21 cellular contexts compared by ENCODE assay signal in the genomic region with DNA sequence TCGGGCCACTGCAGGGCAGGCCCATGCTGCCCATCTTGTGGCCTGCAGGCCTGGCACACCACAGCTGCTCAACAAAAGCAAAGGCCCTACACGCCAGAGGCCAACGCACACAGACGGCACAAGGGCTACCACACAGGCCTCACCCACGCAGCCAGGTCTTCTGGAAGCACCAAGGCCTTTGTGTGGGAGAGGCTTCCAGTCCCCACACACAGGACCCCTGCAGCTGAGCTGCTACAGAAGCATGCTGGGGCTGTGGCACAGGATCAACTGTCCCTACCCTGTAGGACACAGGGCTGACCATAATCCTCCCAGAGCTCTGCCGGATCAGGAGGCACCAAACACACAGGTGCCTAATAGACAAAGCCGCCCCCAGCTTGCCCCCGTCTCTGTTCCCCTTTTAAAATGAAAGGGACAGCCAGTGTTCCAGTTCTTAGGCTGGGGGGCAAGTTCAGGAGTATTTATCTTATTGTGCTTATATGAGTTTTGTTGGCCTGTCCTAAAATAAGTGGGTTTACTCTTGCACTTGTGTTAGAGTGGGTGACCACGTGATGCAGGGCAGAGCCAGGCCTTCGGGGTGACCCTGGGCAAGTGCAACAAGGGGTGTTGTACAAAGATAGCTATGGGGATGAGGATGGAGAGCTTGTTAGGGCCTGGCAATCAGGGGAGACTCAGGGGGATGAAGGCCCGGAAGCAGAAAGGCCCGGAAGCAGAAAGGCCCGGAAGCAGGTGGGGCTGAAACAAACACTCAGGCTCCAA. TPM values are rescaled to one million over a fixed set of nuclear protein-coding genes. Genes with fewer than 3 reads are reported as not detected.
DNase-seq lines count a peak whose midpoint lies in the region; ATAC-seq, FAIRE-seq and TF ChIP-seq lines count a peak whose summit lies in the region.
"Had no signal": no experiment of that assay in that cellular context is flagged by ENCODE, and none has a peak within 500 bp of the region (broad histone marks: within the 10 kb centered on the region; RNA-seq: fewer than 3 reads in every experiment).

No MANE protein-coding gene starts in this region.

- 89% methylated on average over 8 of the region's 13 CpGs for WGBS in K562 (ENCODE audit: insufficient coverage, low coverage, missing lambda C conversion rate)

- no peak for DNase-seq in activated naive CD8-positive, alpha-beta T cell treated with anti-CD3 and anti-CD28 coated beads, Interleukin-2, amount 50 U/mL, for 24 hours
- DNase-seq in K562 (ENCODE audit: extremely low read depth in 1 of 4, low spot score in 3 of 4) = no peak
- DNase-seq in osteoblast (ENCODE audit: insufficient read length, low spot score, missing footprints) = peak; percentile 42
- DNase-seq in NCI-H82 (lab: John Stamatoyannopoulos, UW) = no peak
- DNase-seq in tibial artery = no peak
- DNase-seq: BE2C; Calu3; CD4-positive, alpha-beta memory T cell; GF-D8; GOT3; NCI-H1417 treated with DMSO at 0.1 percent for 48 hours; NCI-H187 treated with DMSO at 0.1 percent for 48 hours; NCI-H2227 treated with DMSO at 0.1 percent for 48 hours; NCI-H524; PC-9 had no signal

- no peaks in the 10 kb centered on the region for H3K27me3 ChIP-seq in K562 (ENCODE audit: control insufficient read depth in 2 of 2, insufficient read depth in 2 of 2, low read length in 2 of 2)
- no peaks in the 10 kb centered on the region for H3K27me3 ChIP-seq in osteoblast (ENCODE audit: insufficient read depth, low read length)
- H3K27me3 ChIP-seq in tibial artery = no peaks in the 10 kb centered on the region
- H3K27me3 ChIP-seq: BE2C had no signal

- CTCF ChIA-PET in HEK293 (lab: Yijun Ruan, JAX) (interaction anchor here (0.5 kb wide), 1 partner anchor 51 kb away, joined by 3 read pairs; no protein-coding TSS in a partner anchor), K562 (lab: Yijun Ruan, JAX; ENCODE audit: low intra/inter-chr PET ratio) (no interaction called here)

- TF ChIP-seq RAD21 in K562 (CRISPR knock-in tag; conservative IDR thresholded peaks at IDR 0.05 in 1 of 2, IDR thresholded peaks at IDR 0.05 in 1 of 2) = no peak

- TF ChIP-seq EP300 in K562 (IDR thresholded peaks at IDR 0.05; ENCODE audit: low read length) = no peak

- H3K4me1 ChIP-seq in HEK293 (ENCODE audit: control insufficient read depth, insufficient read depth, low read length) (no peaks in the 10 kb centered on the region), K562 (replicated peaks in 1 of 2; ENCODE audit: control insufficient read depth in 2 of 2, insufficient read depth in 2 of 2, low read length in 2 of 2) (peaks cover 23 to 50% of the 10 kb centered on the region in 2 experiments; a peak in 4 of 5 replicates), osteoblast (ENCODE audit: insufficient read depth, low read length) (peaks cover 11% of the 10 kb centered on the region), tibial artery (peaks cover 0 to 18% (median 15%) of the 10 kb centered on the region in 4 donors)

- no peak overlapping the region for H3K27ac Mint-ChIP-seq in activated naive CD8-positive, alpha-beta T cell
- H3K27ac Mint-ChIP-seq in activated naive CD8-positive, alpha-beta T cell treated with anti-CD3 and anti-CD28 coated beads, Interleukin-2, amount 50 U/mL, for 24 hours = no peak overlapping the region
- H3K27ac Mint-ChIP-seq: CD4-positive, alpha-beta memory T cell had no signal

- no peak for ATAC-seq in activated naive CD8-positive, alpha-beta T cell treated with anti-CD3 and anti-CD28 coated beads, Interleukin-2, amount 50 U/mL, for 24 hours
- ATAC-seq in K562 (no peak), GM21786 (IDR thresholded peaks at IDR 0.05; ENCODE audit: unreplicated experiment) (no peak)

- H3K36me3 ChIP-seq in HEK293 (ENCODE audit: control insufficient read depth in 2 of 2, insufficient read depth in 1 of 2, low read length in 2 of 2) (peaks cover 13 to 82% of the 10 kb centered on the region in 2 experiments; a peak in 2 of 3 replicates), K562 (ENCODE audit: control insufficient read depth, insufficient read depth, low read length) (peaks cover 64% of the 10 kb centered on the region), osteoblast (ENCODE audit: insufficient read depth, low read length) (peaks cover 12% of the 10 kb centered on the region), tibial artery (peaks cover 22 to 59% (median 32%) of the 10 kb centered on the region in 3 donors)

- no peak for TF ChIP-seq POLR2A in K562 (conservative IDR thresholded peaks at IDR 0.05)

- H3K9ac ChIP-seq in K562 (ENCODE audit: insufficient read depth in 1 of 2, low read depth in 2 of 2, low read length in 2 of 2) = peak overlapping the region in 1 of 2 experiments; percentile 81; a peak in 1 of 4 replicates
- H3K9ac ChIP-seq: KMS-11 had no signal

- BruUV-seq in K562 (replicated peaks; lab: Mats Ljungman, UMichigan) = no TSS peak

- H3K27me3 Mint-ChIP-seq in activated naive CD8-positive, alpha-beta T cell = no peaks in the 10 kb centered on the region
- H3K27me3 Mint-ChIP-seq in activated naive CD8-positive, alpha-beta T cell treated with anti-CD3 and anti-CD28 coated beads, Interleukin-2, amount 50 U/mL, for 24 hours = no peaks in the 10 kb centered on the region
- H3K27me3 Mint-ChIP-seq: CD4-positive, alpha-beta memory T cell had no signal

- H2AFZ ChIP-seq in K562 (ENCODE audit: low read depth, low read length) (no peak overlapping the region), osteoblast (ENCODE audit: low read length) (no peak overlapping the region)
- H2AFZ ChIP-seq: PC-9 had no signal

- H3K27ac ChIP-seq in HEK293 (ENCODE audit: extremely low read depth, low read depth, low read length) (no peak overlapping the region), K562 (ENCODE audit: extremely low read depth, low read depth, low read length) (no peak overlapping the region; the same call in 2 of the 3 replicates), osteoblast (ENCODE audit: low read depth, low read length) (no peak overlapping the region), tibial artery (no peak overlapping the region)
- H3K27ac ChIP-seq: KMS-11, PC-9 had no signal

- peak overlapping the region; percentile 41 for H3K4me3 Mint-ChIP-seq in activated naive CD8-positive, alpha-beta T cell
- no peak overlapping the region for H3K4me3 Mint-ChIP-seq in activated naive CD8-positive, alpha-beta T cell treated with anti-CD3 and anti-CD28 coated beads, Interleukin-2, amount 50 U/mL, for 24 hours

- H4K20me1 ChIP-seq in K562 (replicated peaks; ENCODE audit: control insufficient read depth, insufficient read depth, low read length) = no peaks in the 10 kb centered on the region
- H4K20me1 ChIP-seq in osteoblast (ENCODE audit: insufficient read depth, low read length) = peaks cover 4% of the 10 kb centered on the region

- no peak for FAIRE-seq in K562 (lab: Jason Lieb, UNC)
- FAIRE-seq: A204.1, GM19239 had no signal

- H3K36me3 Mint-ChIP-seq in activated naive CD8-positive, alpha-beta T cell = peaks cover 8% of the 10 kb centered on the region
- H3K36me3 Mint-ChIP-seq in activated naive CD8-positive, alpha-beta T cell treated with anti-CD3 and anti-CD28 coated beads, Interleukin-2, amount 50 U/mL, for 24 hours (ENCODE audit: low read depth) = peaks cover 40% of the 10 kb centered on the region

- TF ChIP-seq CTCF in HEK293 (tag by site-specific recombination; IDR thresholded peaks at IDR 0.05) (no peak), K562 (IDR thresholded peaks at IDR 0.05 in 2 of 3, conservative IDR thresholded peaks at IDR 0.05 in 1 of 3; ENCODE audit: insufficient read depth in 2 of 3, low read depth in 1 of 3, low read length in 3 of 3) (no peak), osteoblast (IDR thresholded peaks at IDR 0.05; ENCODE audit: extremely low read depth, low read depth, low read length) (no peak), tibial artery (IDR thresholded peaks at IDR 0.05) (no peak)

- H3K9me1 ChIP-seq in K562 (ENCODE audit: control insufficient read depth, insufficient read depth, low read length) = no peaks in the 10 kb centered on the region

- H3K4me2 ChIP-seq in K562 (ENCODE audit: insufficient read depth, low read length) = no peak overlapping the region
- no peak overlapping the region for H3K4me2 ChIP-seq in osteoblast (ENCODE audit: insufficient read depth, low read length)
- H3K4me2 ChIP-seq: KMS-11, PC-9 had no signal

- H3K4me3 ChIP-seq in HEK293 (ENCODE audit: low read depth, low read length) (no peak overlapping the region), K562 (no peak overlapping the region), osteoblast (ENCODE audit: insufficient read depth, low read length) (no peak overlapping the region), tibial artery (no peak overlapping the region)
- H3K4me3 ChIP-seq: PC-9 had no signal

- no peaks in the 10 kb centered on the region for H3K9me3 Mint-ChIP-seq in activated naive CD8-positive, alpha-beta T cell (ENCODE audit: low read depth)
- no peaks in the 10 kb centered on the region for H3K9me3 Mint-ChIP-seq in activated naive CD8-positive, alpha-beta T cell treated with anti-CD3 and anti-CD28 coated beads, Interleukin-2, amount 50 U/mL, for 24 hours

- in situ Hi-C loops in K562 (cut with MboI) = no loop called here

- H3K4me1 Mint-ChIP-seq in activated naive CD8-positive, alpha-beta T cell (ENCODE audit: low read depth) = peaks cover 17% of the 10 kb centered on the region
- H3K4me1 Mint-ChIP-seq in activated naive CD8-positive, alpha-beta T cell treated with anti-CD3 and anti-CD28 coated beads, Interleukin-2, amount 50 U/mL, for 24 hours = peaks cover 20% of the 10 kb centered on the region

- H3K9me3 ChIP-seq in HEK293 (ENCODE audit: control insufficient read depth, insufficient read depth, low read depth, low read length) = no peaks in the 10 kb centered on the region
- 0 out of 2 replicates have a peak, but pooled peaks cover 2% of the 10 kb centered on the region for H3K9me3 ChIP-seq in K562 (replicated peaks; ENCODE audit: control insufficient read depth, insufficient read depth, low read depth, low read length)
- no peaks in the 10 kb centered on the region for H3K9me3 ChIP-seq in osteoblast (ENCODE audit: low read depth, low read length)
- H3K9me3 ChIP-seq in tibial artery = no peaks in the 10 kb centered on the region
- H3K9me3 ChIP-seq: BE2C had no signal

- intact Hi-C loops in K562 (cut with micrococcal nuclease) (no loop called here), tibial artery (cut with DNase I; ENCODE audit: low total_unique reads) (no loop called here)

- POLR2A ChIA-PET in HEK293 (lab: Yijun Ruan, JAX) = no interaction called here
- POLR2A ChIA-PET in K562 (lab: Yijun Ruan, JAX) = interaction anchor here (1.0 kb wide), 1 partner anchor 182 kb away, joined by 3 read pairs; no protein-coding TSS in a partner anchor

- H3K79me2 ChIP-seq in K562 (ENCODE audit: control insufficient read depth, insufficient read depth, low read length) = peaks cover 58% of the 10 kb centered on the region
- H3K79me2 ChIP-seq in osteoblast (ENCODE audit: insufficient read depth, low read length) = peaks cover 11% of the 10 kb centered on the region

RNA-seq across cellular contexts. Expression of a gene that starts 5.4 kb away (rescaled TPM):
- 25.0 and 72.9 TPM in 2 replicates for total RNA-seq in K562 (2011; cell fraction: chromatin; rRNA removed; ENCODE audit: low replicate concordance)
- total RNA-seq in K562 (2011; cell fraction: nucleolus; rRNA removed) = 53.6 and 60.0 TPM in 2 replicates
- 38.6 and 40.0 TPM in 2 replicates for total RNA-seq in K562 (2011; cell fraction: nucleoplasm; rRNA removed)
- total RNA-seq in K562 (2014; rRNA removed) (110 and 158 TPM in 2 replicates), K562 (2014; rRNA removed; fragmentation: Illumina TruSeq; extraction: Trizol) (15.6 and 19.4 TPM in 2 replicates), K562 (2015; rRNA removed; fragmentation: Illumina TruSeq; extraction: Trizol) (43.0 and 46.7 TPM in 2 replicates), K562 (2021) (125 and 128 TPM in 2 replicates), osteoblast (29.0 and 29.2 TPM in 2 replicates)
- polyA plus RNA-seq in K562 (2011; rRNA removed) (34.1 and 51.4 TPM in 2 replicates), K562 (2014; fragmentation: Illumina TruSeq; extraction: Trizol) (70.4 and 136 TPM in 2 replicates), K562 (2014; fragmentation: Nextera tagmentation; extraction: Ambion mirVana) (1 to 10 TPM; 1.3 to 1.6 TPM), K562 (2014; rRNA removed) (75.2 and 82.3 TPM in 2 replicates)
- polyA plus RNA-seq in K562 (2011; cell fraction: cytosol; rRNA removed) = 41.6 and 126 TPM in 2 replicates
- 57.2 and 116 TPM in 2 replicates for polyA plus RNA-seq in K562 (2011; cell fraction: nucleus; rRNA removed)
- 74.1 and 75.9 TPM in 2 replicates for polyA plus RNA-seq in K562 (2012)
- polyA minus RNA-seq in K562 (2011; rRNA and poly(A)+ RNA removed) = 18.4 and 27.6 TPM in 2 replicates
- 57.8 and 61.9 TPM in 2 replicates for polyA minus RNA-seq in K562 (2011; cell fraction: cytosol; rRNA and poly(A)+ RNA removed)
- 24.0 and 25.8 TPM in 2 replicates for polyA minus RNA-seq in K562 (2011; cell fraction: nucleus; rRNA and poly(A)+ RNA removed)

RNA-seq across cellular contexts. Expression of a gene that starts 30.1 kb away (rescaled TPM):
- 4.2 and 18.3 TPM in 2 replicates for total RNA-seq in K562 (2011; cell fraction: chromatin; rRNA removed; ENCODE audit: low replicate concordance)
- total RNA-seq in K562 (2011; cell fraction: nucleolus; rRNA removed) = 30.4 and 33.7 TPM in 2 replicates
- total RNA-seq in K562 (2011; cell fraction: nucleoplasm; rRNA removed) = 12.2 and 13.5 TPM in 2 replicates
- total RNA-seq in K562 (2014; rRNA removed) (108 and 141 TPM in 2 replicates), K562 (2014; rRNA removed; fragmentation: Illumina TruSeq; extraction: Trizol) (6.0 and 7.2 TPM in 2 replicates), K562 (2015; rRNA removed; fragmentation: Illumina TruSeq; extraction: Trizol) (25.3 and 29.2 TPM in 2 replicates), K562 (2021) (81.7 and 82.4 TPM in 2 replicates), osteoblast (274 and 297 TPM in 2 replicates)
- polyA plus RNA-seq in K562 (2011; rRNA removed) (29.0 and 49.9 TPM in 2 replicates), K562 (2014; fragmentation: Illumina TruSeq; extraction: Trizol) (11.5 and 38.8 TPM in 2 replicates), K562 (2014; fragmentation: Nextera tagmentation; extraction: Ambion mirVana) (10 to 100 TPM in 1 of 2 experiments, 1 to 10 TPM in 1; 4.9 to 18.0 TPM), K562 (2014; rRNA removed) (126 and 139 TPM in 2 replicates)
- 81.9 and 251 TPM in 2 replicates for polyA plus RNA-seq in K562 (2011; cell fraction: cytosol; rRNA removed)
- polyA plus RNA-seq in K562 (2011; cell fraction: nucleus; rRNA removed) = 42.5 and 50.8 TPM in 2 replicates
- 45.5 and 82.4 TPM in 2 replicates for polyA plus RNA-seq in K562 (2012)
- polyA minus RNA-seq in K562 (2011; rRNA and poly(A)+ RNA removed) = 2.7 and 3.9 TPM in 2 replicates
- 15.2 and 30.7 TPM in 2 replicates for polyA minus RNA-seq in K562 (2011; cell fraction: cytosol; rRNA and poly(A)+ RNA removed)
- polyA minus RNA-seq in K562 (2011; cell fraction: nucleus; rRNA and poly(A)+ RNA removed) = 7.3 and 7.7 TPM in 2 replicates

RNA-seq across cellular contexts. Expression of a gene that starts 38.3 kb away (rescaled TPM):
- total RNA-seq in K562 (2011; cell fraction: chromatin; rRNA removed; ENCODE audit: low replicate concordance) = 25.0 and 49.3 TPM in 2 replicates
- total RNA-seq in K562 (2011; cell fraction: nucleolus; rRNA removed) = 30.9 and 31.7 TPM in 2 replicates
- total RNA-seq in K562 (2011; cell fraction: nucleoplasm; rRNA removed) = 31.2 and 31.8 TPM in 2 replicates
- 23.7 and 28.4 TPM in 2 replicates for total RNA-seq in K562 (2014; rRNA removed)
- 8.1 and 9.6 TPM in 2 replicates for total RNA-seq in K562 (2014; rRNA removed; fragmentation: Illumina TruSeq; extraction: Trizol)
- total RNA-seq in K562 (2015; rRNA removed; fragmentation: Illumina TruSeq; extraction: Trizol) = 11.7 and 12.4 TPM in 2 replicates
- 26.3 and 27.8 TPM in 2 replicates for total RNA-seq in K562 (2021)
- polyA plus RNA-seq in K562 (2011; rRNA removed) = 13.9 and 14.0 TPM in 2 replicates
- polyA plus RNA-seq in K562 (2011; cell fraction: cytosol; rRNA removed) = 17.7 and 40.8 TPM in 2 replicates
- 13.2 and 14.3 TPM in 2 replicates for polyA plus RNA-seq in K562 (2011; cell fraction: nucleus; rRNA removed)
- 12.8 and 15.3 TPM in 2 replicates for polyA plus RNA-seq in K562 (2012)
- 15.0 TPM in 2 replicates for polyA plus RNA-seq in K562 (2014; fragmentation: Illumina TruSeq; extraction: Trizol)
- polyA plus RNA-seq in K562 (2014; fragmentation: Nextera tagmentation; extraction: Ambion mirVana) = 1 to 10 TPM; 3.3 to 4.6 TPM
- polyA plus RNA-seq in K562 (2014; rRNA removed) = 25.3 and 27.7 TPM in 2 replicates
- 15.7 and 17.6 TPM in 2 replicates for polyA minus RNA-seq in K562 (2011; rRNA and poly(A)+ RNA removed)
- polyA minus RNA-seq in K562 (2011; cell fraction: cytosol; rRNA and poly(A)+ RNA removed) = 9.4 and 11.2 TPM in 2 replicates
- polyA minus RNA-seq in K562 (2011; cell fraction: nucleus; rRNA and poly(A)+ RNA removed) = 8.2 and 15.8 TPM in 2 replicates
- total RNA-seq in osteoblast = 12.7 and 21.4 TPM in 2 replicates
